ENCODE assay signal across 20 cellular contexts in genomic region chr11:58658553-58659080, GRCh38.
"Had no signal": no experiment of that assay in that cellular context is flagged by ENCODE, and none has a peak within 500 bp of the region (broad histone marks: within the 10 kb centered on the region; RNA-seq: fewer than 3 reads in every experiment).

No MANE protein-coding gene starts in this region.

- FAIRE-seq: endometrium, TTC549 had no signal

- H3K9ac ChIP-seq: parathyroid adenoma had no signal

- H3K4me3 ChIP-seq: gastrocnemius medialis, heart right ventricle, testis, upper lobe of right lung had no signal

- H3K36me3 ChIP-seq: gastrocnemius medialis, heart right ventricle, upper lobe of right lung had no signal

- H3K4me1 ChIP-seq: gastrocnemius medialis, parathyroid adenoma, testis, upper lobe of right lung had no signal

- DNase-seq: activated CD4-positive, alpha-beta T cell treated with anti-CD3 and anti-CD28 coated beads, Interleukin-2, amount 50 U/mL, for 1 hour; activated CD4-positive, CD25-positive, alpha-beta regulatory T cell; activated naive CD4-positive, alpha-beta T cell treated with anti-CD3 and anti-CD28 coated beads, Interleukin-2, amount 50 U/mL, for 16 hours; activated T-cell treated with anti-CD3 and anti-CD28 coated beads, Interleukin-2, amount 50 U/mL, for 1 hour; amniotic stem cell; cerebellar nuclear complex; gastrocnemius medialis; heart right ventricle; retina; stimulated activated CD4-positive, alpha-beta T cell treated with anti-CD3 and anti-CD28 coated beads, Interleukin-4, amount 100 ng/mL, for 4 hours; stimulated activated naive CD8-positive, alpha-beta T cell treated with anti-CD3 and anti-CD28 coated beads, Interleukin-15, amount 100 ng/mL, for 72 hours; T-helper 2 cell; testis; upper lobe of right lung had no signal

- H3K27me3 Mint-ChIP-seq: dendritic cell treated with granulocyte-macrophage colony-stimulating factor and Interleukin-4, amounts not matched to agents 40 ng/mL and 50 ng/mL, for 4 days had no signal

- H2AFZ ChIP-seq: parathyroid adenoma had no signal

- H3K4me1 Mint-ChIP-seq: mesothelial cell of epicardium had no signal

- H3K9me3 Mint-ChIP-seq: brain; dendritic cell treated with granulocyte-macrophage colony-stimulating factor and Interleukin-4, amounts not matched to agents 40 ng/mL and 50 ng/mL, for 4 days; stimulated activated naive CD8-positive, alpha-beta T cell treated with anti-CD3 and anti-CD28 coated beads, Interleukin-15, amount 100 ng/mL, for 72 hours had no signal

- ATAC-seq: gastrocnemius medialis; heart right ventricle; stimulated activated naive CD8-positive, alpha-beta T cell treated with anti-CD3 and anti-CD28 coated beads, Interleukin-15, amount 100 ng/mL, for 72 hours; upper lobe of right lung had no signal

- H3K27ac Mint-ChIP-seq: brain; dendritic cell treated with granulocyte-macrophage colony-stimulating factor and Interleukin-4, amounts not matched to agents 40 ng/mL and 50 ng/mL, for 4 days; mesothelial cell of epicardium had no signal

- H3K27me3 ChIP-seq: gastrocnemius medialis, testis had no signal

- H3K79me2 ChIP-seq: parathyroid adenoma had no signal

- H3K9me3 ChIP-seq: gastrocnemius medialis, heart right ventricle, testis, upper lobe of right lung had no signal

- H3K27ac ChIP-seq: gastrocnemius medialis, heart right ventricle, parathyroid adenoma, testis, upper lobe of right lung had no signal

- H3K36me3 Mint-ChIP-seq: brain, mesothelial cell of epicardium had no signal

- H3K4me3 Mint-ChIP-seq: brain; dendritic cell treated with granulocyte-macrophage colony-stimulating factor and Interleukin-4, amounts not matched to agents 40 ng/mL and 50 ng/mL, for 4 days; mesothelial cell of epicardium; stimulated activated naive CD8-positive, alpha-beta T cell treated with anti-CD3 and anti-CD28 coated beads, Interleukin-15, amount 100 ng/mL, for 72 hours had no signal
